6 cellular contexts compared by ENCODE assay signal in genomic region chr7:98413655-98414054, GRCh38. TPM values are rescaled to one million over a fixed set of nuclear protein-coding genes. Genes with fewer than 3 reads are reported as not detected.
A peak's percentile ranks its signal among the peaks of the same experiment; 100 is the strongest.
DNase-seq lines count a peak whose midpoint lies in the region; ATAC-seq, FAIRE-seq and TF ChIP-seq lines count a peak whose summit lies in the region.
"Not testable (repeated sequence)": the region's sequence is repeated elsewhere in the genome, so short reads cannot be mapped to it uniquely, and the experiment has no call there.

No MANE protein-coding gene starts in this region.

- not testable (repeated sequence) for H3K4me3 Mint-ChIP-seq in chondrocyte (ENCODE audit: unreplicated experiment)

- POLR2A ChIA-PET in HepG2 (lab: Yijun Ruan, JAX): not testable (repeated sequence)

- CTCF ChIA-PET in HepG2 (lab: Yijun Ruan, JAX; ENCODE audit: low intra/inter-chr PET ratio, low total read pairs): not testable (repeated sequence)

- H3K9me3 ChIP-seq in DOHH2 (ENCODE audit: control insufficient read depth, insufficient read depth, low read length); HepG2 (ENCODE audit: low read length): not testable (repeated sequence)

- not testable (repeated sequence) for H2AFZ ChIP-seq in HepG2 (ENCODE audit: low read length)

- not testable (repeated sequence) for TF ChIP-seq RAD21 in HepG2 (CRISPR knock-in tag; IDR thresholded peaks at IDR 0.05)

- WGBS in HepG2 (ENCODE audit: low lambda C conversion rate): 41% methylated on average over 6 of the region's 6 CpGs

- not testable (repeated sequence) for H3F3A ChIP-seq in DOHH2 (ENCODE audit: control insufficient read depth, insufficient read depth)

- not testable (repeated sequence) for H3K27me3 Mint-ChIP-seq in chondrocyte (ENCODE audit: low read depth)

- DNase-seq in MV-4-11 (lab: John Stamatoyannopoulos, UW) (peak; percentile 12), OCI-M1 (lab: John Stamatoyannopoulos, UW) (peak; percentile 21), SKM-1 treated with dmso at 0.1 percent for 144 hours (lab: John Stamatoyannopoulos, UW; ENCODE audit: unreplicated experiment) (peak; percentile 5)
- DNase-seq in chondrocyte (ENCODE audit: low spot score); HepG2 (ENCODE audit: low spot score): not testable (repeated sequence)

- not testable (repeated sequence) for H3K36me3 ChIP-seq in DOHH2 (ENCODE audit: control insufficient read depth, low read length); HepG2 (replicated peaks in 1 of 2; ENCODE audit: control insufficient read depth in 1 of 2, insufficient read depth in 2 of 2, low read length in 2 of 2)

- BruUV-seq in HepG2 (replicated peaks; lab: Mats Ljungman, UMichigan): not testable (repeated sequence)

- not testable (repeated sequence) for H3K27me3 ChIP-seq in DOHH2 (ENCODE audit: control insufficient read depth, low read length); HepG2 (ENCODE audit: control insufficient read depth in 1 of 2, insufficient read depth in 2 of 2, low read length in 2 of 2)

- not testable (repeated sequence) for H3K4me3 ChIP-seq in DOHH2 (ENCODE audit: low read length); HepG2 (replicated peaks in 1 of 3; ENCODE audit: insufficient read depth in 1 of 3, low read depth in 2 of 3, low read length in 3 of 3)

- H3K36me3 Mint-ChIP-seq in chondrocyte (ENCODE audit: low read depth): not testable (repeated sequence)

- not testable (repeated sequence) for FAIRE-seq in HepG2 (lab: Jason Lieb, UNC)

- TF ChIP-seq CTCF in DOHH2 (IDR thresholded peaks at IDR 0.05; ENCODE audit: low read depth, low read length, poor library complexity, severe bottlenecking): peak; percentile 23
- TF ChIP-seq CTCF in chondrocyte (IDR thresholded peaks at IDR 0.05): peak; percentile 13
- TF ChIP-seq CTCF in HepG2 (CRISPR knock-in tag; IDR thresholded peaks at IDR 0.05): 0 out of 2 replicates have a peak, but pooled peaks have one; percentile 19

- H3K4me2 ChIP-seq in DOHH2 (ENCODE audit: low read length); HepG2 (ENCODE audit: low read depth, low read length): not testable (repeated sequence)

- H3K9ac ChIP-seq in HepG2 (ENCODE audit: insufficient read depth, low read depth, low read length): not testable (repeated sequence)

- H3K4me1 Mint-ChIP-seq in chondrocyte (ENCODE audit: low read depth): not testable (repeated sequence)

- in situ Hi-C loops in HepG2 (cut with HindIII; ENCODE audit: extremely low pct_ligation_motif_present, low pct_unique_long_range_greater_than_20kb): not testable (repeated sequence)

- H4K20me1 ChIP-seq in DOHH2 (ENCODE audit: control insufficient read depth, insufficient read depth, low read depth, low read length); HepG2 (ENCODE audit: insufficient read depth, low read length): not testable (repeated sequence)

- ATAC-seq in HepG2: not testable (repeated sequence)

- intact Hi-C loops in HepG2 (cut with micrococcal nuclease; ENCODE audit: unreplicated experiment): not testable (repeated sequence)

- not testable (repeated sequence) for TF ChIP-seq EP300 in HepG2 (IDR thresholded peaks at IDR 0.05; ENCODE audit: low read depth in 2 of 2, low read length in 2 of 2); HepG2 (CRISPR knock-in tag; IDR thresholded peaks at IDR 0.05; ENCODE audit: borderline replicate concordance)

- H3K79me2 ChIP-seq in DOHH2 (ENCODE audit: control insufficient read depth, low read length); HepG2 (ENCODE audit: insufficient read depth, low read length): not testable (repeated sequence)

- H3K27ac Mint-ChIP-seq in chondrocyte (ENCODE audit: unreplicated experiment): not testable (repeated sequence)

- H3K4me1 ChIP-seq in DOHH2 (ENCODE audit: control insufficient read depth, low read length): not testable (repeated sequence)
- peaks cover 67% of the 10 kb centered on the region for H3K4me1 ChIP-seq in HepG2 (ENCODE audit: insufficient read depth, low read length)

- not testable (repeated sequence) for H3K27ac ChIP-seq in DOHH2 (ENCODE audit: low read depth, low read length); HepG2 (ENCODE audit: extremely low read length, insufficient read depth, low read length)

- H3K9me2 ChIP-seq in DOHH2 (replicated peaks; ENCODE audit: control insufficient read depth, low read length): not testable (repeated sequence)

- not testable (repeated sequence) for TF ChIP-seq POLR2A in HepG2 (IDR thresholded peaks at IDR 0.05; ENCODE audit: insufficient read depth in 1 of 2, low read depth in 2 of 2, low read length in 2 of 2)

- not testable (repeated sequence) for H3K9me3 Mint-ChIP-seq in chondrocyte (ENCODE audit: low read depth)

RNA-seq across cellular contexts. Expression of gene BAIAP2L1, which starts 12.8 kb away (rescaled TPM):
- total RNA-seq in chondrocyte (8.7 to 12.4 TPM (median 11.9 TPM) in 3 replicates), HepG2 (2016; rRNA removed; fragmentation: Illumina TruSeq; extraction: Trizol) (13.0 and 13.7 TPM in 2 replicates)
- 5.5 and 6.3 TPM in 2 replicates for total RNA-seq in HepG2 (2016; cell fraction: cytosol; rRNA removed; fragmentation: Illumina TruSeq; extraction: Trizol; ENCODE audit: low read depth)
- 11.1 and 13.2 TPM in 2 replicates for total RNA-seq in HepG2 (2016; cell fraction: insoluble cytoplasmic fraction; rRNA removed; fragmentation: Illumina TruSeq; extraction: Trizol)
- 11.9 and 12.9 TPM in 2 replicates for total RNA-seq in HepG2 (2016; cell fraction: membrane; rRNA removed; fragmentation: Illumina TruSeq; extraction: Trizol)
- 8.6 and 9.2 TPM in 2 replicates for total RNA-seq in HepG2 (2016; cell fraction: nucleus; rRNA removed; fragmentation: Illumina TruSeq; extraction: Trizol)
- polyA plus RNA-seq in HepG2 (2011; rRNA removed): 21.5 and 23.3 TPM in 2 replicates
- 15.8 and 16.8 TPM in 2 replicates for polyA plus RNA-seq in HepG2 (2011; cell fraction: cytosol; rRNA removed)
- polyA plus RNA-seq in HepG2 (2011; cell fraction: nucleus; rRNA removed): 13.8 and 18.8 TPM in 2 replicates
- polyA plus RNA-seq in HepG2 (2012): 21.3 and 25.8 TPM in 2 replicates
- polyA plus RNA-seq in HepG2 (2016; cell fraction: cytosol; fragmentation: Illumina TruSeq; extraction: Trizol; ENCODE audit: low read depth): 11.6 and 12.1 TPM in 2 replicates
- polyA plus RNA-seq in HepG2 (2016; cell fraction: insoluble cytoplasmic fraction; fragmentation: Illumina TruSeq; extraction: Trizol; ENCODE audit: low read depth): 20.8 and 27.2 TPM in 2 replicates
- 17.6 and 17.7 TPM in 2 replicates for polyA plus RNA-seq in HepG2 (2016; cell fraction: membrane; fragmentation: Illumina TruSeq; extraction: Trizol; ENCODE audit: low read depth)
- 18.6 and 20.4 TPM in 2 replicates for polyA plus RNA-seq in HepG2 (2016; cell fraction: nucleus; fragmentation: Illumina TruSeq; extraction: Trizol; ENCODE audit: insufficient read depth, low read depth)
- 16.5 and 17.8 TPM in 2 replicates for polyA minus RNA-seq in HepG2 (2011; rRNA and poly(A)+ RNA removed; ENCODE audit: low replicate concordance)
- polyA minus RNA-seq in HepG2 (2011; cell fraction: cytosol; rRNA and poly(A)+ RNA removed): 10.0 and 14.2 TPM in 2 replicates
- 15.8 and 24.1 TPM in 2 replicates for polyA minus RNA-seq in HepG2 (2011; cell fraction: nucleus; rRNA and poly(A)+ RNA removed)
